In genomic region chr19:41895745-41896580, GRCh38 we compare ENCODE assay signal across 1 cellular context.
TF ChIP-seq lines count a peak whose summit lies in the region.

No MANE protein-coding gene starts in this region.

TF ChIP-seq in HEK293, 187 proteins besides CTCF, POLR2A, EP300 and RAD21 (continued from another document):
- peak; percentile 47 for TF ChIP-seq PATZ1 (tag by site-specific recombination; IDR thresholded peaks at IDR 0.05)
- TF ChIP-seq ZSCAN4 (tag by site-specific recombination; IDR thresholded peaks at IDR 0.05): no peak
- TF ChIP-seq ZNF518A (tag by site-specific recombination; conservative IDR thresholded peaks at IDR 0.05; ENCODE audit: low read depth): no peak
- TF ChIP-seq ZNF174 (tag by site-specific recombination; IDR thresholded peaks at IDR 0.05): no peak
- TF ChIP-seq ZNF768 (tag by site-specific recombination; IDR thresholded peaks at IDR 0.05): no peak
- TF ChIP-seq ZNF394 (tag by site-specific recombination; IDR thresholded peaks at IDR 0.05; ENCODE audit: borderline replicate concordance): no peak
- peak; percentile 42; the same call in 1 of the 2 replicates for TF ChIP-seq GLIS2 (tag by site-specific recombination; IDR thresholded peaks at IDR 0.05)
- no peak for TF ChIP-seq GLI2 (tag by site-specific recombination; IDR thresholded peaks at IDR 0.05; ENCODE audit: borderline replicate concordance, low read depth)
- TF ChIP-seq ZNF548 (tag by site-specific recombination; IDR thresholded peaks at IDR 0.05): no peak
- TF ChIP-seq ZNF23 (tag by site-specific recombination; IDR thresholded peaks at IDR 0.05; ENCODE audit: borderline replicate concordance): no peak
- no peak for TF ChIP-seq ZNF692 (tag by site-specific recombination; IDR thresholded peaks at IDR 0.05)
- no peak for TF ChIP-seq GLI4 (tag by site-specific recombination; IDR thresholded peaks at IDR 0.05)
TF ChIP-seq in HEK293: peak in this region for 4.
